8 cellular contexts compared by ENCODE assay signal in the genomic region with DNA sequence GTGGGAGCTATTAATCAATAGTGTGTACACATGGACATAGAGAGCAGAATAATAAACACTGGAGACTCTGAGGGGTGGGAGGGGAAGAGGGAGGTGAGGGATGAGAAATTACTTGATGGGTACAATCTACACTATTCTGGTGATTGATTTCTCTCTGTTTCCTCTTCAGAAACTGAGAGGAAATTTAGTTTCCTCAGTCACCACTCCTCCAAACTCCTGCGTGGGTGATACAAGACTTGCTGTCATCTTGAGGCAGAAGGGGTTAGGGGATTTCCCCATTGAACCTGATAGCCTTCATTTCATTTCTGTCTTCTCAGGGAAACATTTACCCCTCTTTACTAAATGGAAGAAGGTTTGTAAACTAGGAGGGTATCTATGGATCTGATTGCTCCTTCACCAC.
DNase-seq lines count a peak whose midpoint lies in the region; ATAC-seq and TF ChIP-seq lines count a peak whose summit lies in the region.
"Had no signal": no experiment of that assay in that cellular context is flagged by ENCODE, and none has a peak within 500 bp of the region (broad histone marks: within the 10 kb centered on the region; RNA-seq: fewer than 3 reads in every experiment).

No MANE protein-coding gene starts in this region.

- in situ Hi-C loops in G401 (cut with HindIII; ENCODE audit: low sequenced_read_pairs): no loop called here

- H3K9me3 ChIP-seq in T-helper 17 cell (ENCODE audit: control insufficient read depth, low read length, poor library complexity, severe bottlenecking): no peaks in the 10 kb centered on the region
- no peaks in the 10 kb centered on the region for H3K9me3 ChIP-seq in PC-3 (ENCODE audit: low read length)

- no peak overlapping the region for H3K27ac Mint-ChIP-seq in T-helper 17 cell

- no CpG with 5 or more reads among the region's 1 CpG for WGBS in mesendoderm (ENCODE audit: extremely low coverage, insufficient coverage, low lambda C conversion rate)

- H3K56ac ChIP-seq in mesendoderm (ENCODE audit: low read length): no peak overlapping the region

- no peak overlapping the region for H4K8ac ChIP-seq in mesendoderm (ENCODE audit: low read depth, low read length)

- H3K79me2 ChIP-seq in mesendoderm (ENCODE audit: control insufficient read depth, insufficient read depth, low read length) (no peaks in the 10 kb centered on the region), PC-3 (ENCODE audit: low read length) (no peaks in the 10 kb centered on the region)

- no peak for DNase-seq in T-helper 17 cell
- peak; percentile 9 to 57 for DNase-seq in stimulated activated CD4-positive, alpha-beta T cell treated with anti-CD3 and anti-CD28 coated beads, Interleukin-4, amount 100 ng/mL, for 4 hours
- no peak for DNase-seq in mesendoderm
- DNase-seq in G401 (ENCODE audit: low spot score): no peak
- DNase-seq in PC-3: no peak
- DNase-seq: activated CD8-positive, alpha-beta memory T cell treated with anti-CD3 and anti-CD28 coated beads, Interleukin-2, amount 50 U/mL, for 48 hours had no signal

- H4K20me1 ChIP-seq in PC-3 (ENCODE audit: low read length): no peaks in the 10 kb centered on the region

- H2BK15ac ChIP-seq in mesendoderm (replicated peaks; ENCODE audit: low read depth): no peak overlapping the region

- H3K27me3 Mint-ChIP-seq in T-helper 17 cell: peaks cover 6% of the 10 kb centered on the region

- peaks cover 3% of the 10 kb centered on the region for H3K36me3 Mint-ChIP-seq in T-helper 17 cell (ENCODE audit: low read depth)

- no peak overlapping the region for H2AFZ ChIP-seq in PC-3 (ENCODE audit: low read length)

- H3K4me2 ChIP-seq in mesendoderm (ENCODE audit: low read length): no peak overlapping the region
- H3K4me2 ChIP-seq in PC-3 (ENCODE audit: low read length): no peak overlapping the region

- no peaks in the 10 kb centered on the region for H3K9me2 ChIP-seq in PC-3 (replicated peaks; ENCODE audit: low read length)

- H4K5ac ChIP-seq in mesendoderm (ENCODE audit: low read length): no peak overlapping the region

- H3K23ac ChIP-seq in mesendoderm (ENCODE audit: low read length): no peak overlapping the region

- H3K4ac ChIP-seq in mesendoderm (ENCODE audit: low read depth, low read length): no peak overlapping the region

- no peak overlapping the region for H3K4me3 ChIP-seq in mesendoderm (ENCODE audit: low read length)
- no peak overlapping the region for H3K4me3 ChIP-seq in PC-3 (ENCODE audit: low read length)

- H3K4me1 Mint-ChIP-seq in T-helper 17 cell: peaks cover 3% of the 10 kb centered on the region

- no peak overlapping the region for H3K4me3 Mint-ChIP-seq in T-helper 17 cell

- ATAC-seq in GM18861 (IDR thresholded peaks at IDR 0.05; ENCODE audit: unreplicated experiment) (peak; percentile 58), HG02588 (IDR thresholded peaks at IDR 0.05; ENCODE audit: unreplicated experiment) (peak; percentile 84), T-helper 17 cell (peak; percentile 60), PC-3 (no peak)

- H3F3A ChIP-seq in PC-3 (ENCODE audit: low read length, unreplicated experiment): no peaks in the 10 kb centered on the region

- H3K27ac ChIP-seq in mesendoderm (ENCODE audit: low read depth, low read length): no peak overlapping the region
- no peak overlapping the region for H3K27ac ChIP-seq in PC-3 (ENCODE audit: low read length)

- H3K36me3 ChIP-seq in mesendoderm (ENCODE audit: control insufficient read depth, insufficient read depth, low read length): no peaks in the 10 kb centered on the region
- H3K36me3 ChIP-seq in PC-3 (ENCODE audit: low read depth, low read length): no peaks in the 10 kb centered on the region

- intact Hi-C loops in PC-3 (cut with micrococcal nuclease): no loop called here

- no peak overlapping the region for H2BK120ac ChIP-seq in mesendoderm (ENCODE audit: low read depth, low read length)

- H2BK5ac ChIP-seq in mesendoderm (ENCODE audit: low read length): no peak overlapping the region

- no peak overlapping the region for H3K18ac ChIP-seq in mesendoderm (ENCODE audit: low read length)

- CTCF ChIA-PET in PC-3 (lab: Charles Lee): no interaction called here

- H3K79me1 ChIP-seq in mesendoderm (ENCODE audit: low read length): no peaks in the 10 kb centered on the region

- H3K27me3 ChIP-seq in mesendoderm (ENCODE audit: insufficient read depth, low read length, poor library complexity) (no peaks in the 10 kb centered on the region), PC-3 (ENCODE audit: low read length) (no peaks in the 10 kb centered on the region)

- TF ChIP-seq CTCF in PC-3 (conservative IDR thresholded peaks at IDR 0.05; ENCODE audit: low read depth, low read length): no peak

- H3K4me1 ChIP-seq in mesendoderm (ENCODE audit: control insufficient read depth, low read depth, low read length): no peaks in the 10 kb centered on the region
- H3K4me1 ChIP-seq in PC-3 (ENCODE audit: insufficient read depth, low read length): no peaks in the 10 kb centered on the region

- no peak overlapping the region for H2AK5ac ChIP-seq in mesendoderm (ENCODE audit: low read length)

- no TSS peak for BruUV-seq in PC-3 (replicated peaks; lab: Mats Ljungman, UMichigan)

- POLR2A ChIA-PET in PC-3 (lab: Charles Lee; ENCODE audit: unreplicated experiment): no interaction called here

- no peak overlapping the region for H3K9ac ChIP-seq in mesendoderm (ENCODE audit: low read length)
- H3K9ac ChIP-seq in PC-3 (ENCODE audit: low read length): no peak overlapping the region

Comparison
In these comparisons a context has a peak if more than half of its experiments do, and no peak if none do; other contexts are left out.
1. DNase-seq: peak in stimulated activated CD4-positive, alpha-beta T cell treated with anti-CD3 and anti-CD28 coated beads, Interleukin-4, amount 100 ng/mL, for 4 hours (2 of 2); none in T-helper 17 cell (0 of 3), mesendoderm (single experiment), G401 (single experiment) and PC-3 (single experiment).